Comparison of ENCODE assay signal across 24 cellular contexts in genomic region chr18:12242658-12243260, GRCh38. TPM values are rescaled to one million over a fixed set of nuclear protein-coding genes. Genes with fewer than 3 reads are reported as not detected.
"Had no signal": no experiment of that assay in that cellular context is flagged by ENCODE, and none has a peak within 500 bp of the region (broad histone marks: within the 10 kb centered on the region; RNA-seq: fewer than 3 reads in every experiment).

No MANE protein-coding gene starts in this region.

- H3K9me3 ChIP-seq: SK-N-SH had no signal

- H3K4me2 ChIP-seq: KMS-11, SK-N-SH had no signal

- DNase-seq: Kasumi-1, MM.1S, NCI-H1092 treated with DMSO at 0.1 percent for 48 hours, NCI-H1436, NCI-H187, NCI-H2029, NCI-H2081 treated with DMSO at 0.1 percent for 48 hours, NCI-H2171, NCI-H226, NCI-H446, NCI-H510A, NCI-H524 treated with DMSO at 0.1 percent for 48 hours, NCI-H69, NCI-H774, PC-3, SHP77, SK-N-SH had no signal

- H3K9ac ChIP-seq: KMS-11, SK-N-SH had no signal

- ATAC-seq: Panc1, PC-3 had no signal

- H3K9me2 ChIP-seq: SK-N-SH had no signal

- FAIRE-seq: HTR-8/SVneo had no signal

- H3K27ac ChIP-seq: HL-60, KMS-11, RWPE1 had no signal

RNA-seq across cellular contexts. Expression of gene CIDEA, which starts 11.4 kb away (rescaled TPM):
- total RNA-seq: M059J, PC-3, SK-MEL-5 had no signal
- polyA plus RNA-seq: SK-N-SH had no signal
